9 cellular contexts compared by ENCODE assay signal in genomic region chr14:69666698-69667211, GRCh38. TPM values are rescaled to one million over a fixed set of nuclear protein-coding genes. Genes with fewer than 3 reads are reported as not detected.
DNase-seq lines count a peak whose midpoint lies in the region; ATAC-seq and TF ChIP-seq lines count a peak whose summit lies in the region.
"Had no signal": no experiment of that assay in that cellular context is flagged by ENCODE, and none has a peak within 500 bp of the region (broad histone marks: within the 10 kb centered on the region; RNA-seq: fewer than 3 reads in every experiment).

No MANE protein-coding gene starts in this region.

- H3K27me3 ChIP-seq in heart right ventricle = no peaks in the 10 kb centered on the region
- no peaks in the 10 kb centered on the region for H3K27me3 ChIP-seq in muscle layer of colon (ENCODE audit: control insufficient read depth in 1 of 2, insufficient read depth in 2 of 2, low read length in 2 of 2)
- no peaks in the 10 kb centered on the region for H3K27me3 ChIP-seq in aorta (ENCODE audit: control insufficient read depth in 1 of 2, insufficient read depth in 2 of 2, low read length in 1 of 2)

- H3K9me3 ChIP-seq in heart right ventricle (no peaks in the 10 kb centered on the region), muscle layer of colon (ENCODE audit: low read length) (no peaks in the 10 kb centered on the region), aorta (ENCODE audit: control insufficient read depth, low read length) (no peaks in the 10 kb centered on the region)

- DNase-seq in heart right ventricle (no peak), Right ventricle myocardium inferior (ENCODE audit: missing footprints) (no peak), astrocyte of the cerebellum (ENCODE audit: low read depth) (peak; percentile 40), aorta (no peak), NCI-H2107 (lab: John Stamatoyannopoulos, UW) (no peak)
- DNase-seq: DMS153 had no signal

- 54 to 73% methylated on average over 2 of the region's 2 CpGs for WGBS in heart right ventricle, 2 donors
- WGBS in aorta, 2 donors = 27 to 37% methylated on average over 2 of the region's 2 CpGs

- peak overlapping the region in 9 of 10 donors; percentile 17 to 76 (median 54) for H3K27ac ChIP-seq in heart right ventricle
- H3K27ac ChIP-seq in muscle layer of colon (ENCODE audit: low read depth, low read length) = peak overlapping the region; percentile 37
- peak overlapping the region; percentile 60 for H3K27ac ChIP-seq in aorta (ENCODE audit: low read depth in 1 of 2, low read length in 2 of 2)

- TF ChIP-seq CTCF in heart right ventricle (IDR thresholded peaks at IDR 0.05) = no peak
- TF ChIP-seq CTCF in astrocyte of the cerebellum (IDR thresholded peaks at IDR 0.05; ENCODE audit: low read depth, low read length, missing control alignments) = no peak

- peaks cover 35 to 100% (median 85%) of the 10 kb centered on the region in 9 donors for H3K4me1 ChIP-seq in heart right ventricle
- peaks cover 70% of the 10 kb centered on the region for H3K4me1 ChIP-seq in muscle layer of colon (ENCODE audit: insufficient read depth, low read length)
- peaks cover 2 to 35% of the 10 kb centered on the region in 2 donors for H3K4me1 ChIP-seq in aorta (ENCODE audit: control insufficient read depth in 1 of 2, insufficient read depth in 2 of 2, low read length in 2 of 2)

- ATAC-seq in heart right ventricle (peak in 2 of 8 donors; percentile 39 to 41), Right ventricle myocardium inferior (no peak), aorta (ENCODE audit: low FRiP score) (peak; percentile 53), HG02852 (IDR thresholded peaks at IDR 0.05; ENCODE audit: unreplicated experiment) (no peak), HG03139 (IDR thresholded peaks at IDR 0.05; ENCODE audit: unreplicated experiment) (no peak)

- intact Hi-C loops in heart right ventricle (cut with DNase I) (loop anchor here in 4 of 10 donors (5.0 to 10.0 kb wide), 3 partner anchors 48 to 52 kb away; partner anchors contain the start of gene SUSD6 (in 1 of the 4)), Right ventricle myocardium inferior (cut with DNase I) (loop anchor here (5.0 to 10.0 kb wide), 2 partner anchors 48 to 54 kb away; partner anchors contain the start of gene SUSD6), aorta (cut with DNase I) (loop anchor here in 1 of 2 donors (5.0 kb wide), 1 partner anchor 54 kb away; the partner anchor contains the start of gene SUSD6)

- H3K36me3 ChIP-seq in heart right ventricle = peaks cover 0 to 10% (median 0%) of the 10 kb centered on the region in 9 donors
- no peaks in the 10 kb centered on the region for H3K36me3 ChIP-seq in muscle layer of colon (ENCODE audit: insufficient read depth, low read length)
- no peaks in the 10 kb centered on the region for H3K36me3 ChIP-seq in aorta (ENCODE audit: control insufficient read depth in 1 of 2, insufficient read depth in 2 of 2, low read length in 1 of 2)

- in situ Hi-C loops in astrocyte of the cerebellum (cut with HindIII; ENCODE audit: low sequenced_read_pairs) = no loop called here

- no peak overlapping the region for H3K9ac ChIP-seq in muscle layer of colon (ENCODE audit: low read length)

- H3K4me3 ChIP-seq in heart right ventricle (no peak overlapping the region), astrocyte of the cerebellum (ENCODE audit: low read depth, low read length) (no peak overlapping the region), muscle layer of colon (ENCODE audit: low read depth in 1 of 2, low read length in 2 of 2) (no peak overlapping the region), aorta (ENCODE audit: low read length in 2 of 2) (no peak overlapping the region)

RNA-seq across cellular contexts. Expression of gene SUSD6, which starts 55.4 kb away (rescaled TPM):
- 10 to 100 TPM; 18.0 to 46.3 (median 25.5) TPM for total RNA-seq in heart right ventricle
- 1 to 10 TPM; 5.9 to 8.4 TPM for polyA plus RNA-seq in heart right ventricle
- total RNA-seq in Right ventricle myocardium inferior = 22.4 TPM
- 10 to 100 TPM; 51.3 to 59.9 TPM for total RNA-seq in aorta
- 10 to 100 TPM in 1 of 2 donors, 1 to 10 TPM in 1; 7.4 to 16.1 TPM for polyA plus RNA-seq in aorta
